8 cellular contexts compared by ENCODE assay signal in genomic region chr9:26955921-26956886, GRCh38. TPM values are rescaled to one million over a fixed set of nuclear protein-coding genes. Genes with fewer than 3 reads are reported as not detected.
DNase-seq lines count a peak whose midpoint lies in the region; ATAC-seq, FAIRE-seq and TF ChIP-seq lines count a peak whose summit lies in the region.

IFT74 (plus strand) TSS chr9:26956412; CDS start chr9:26961968, 5,556 bp downstream.

- peak within 1 kb of the TSS; percentile 87 for H2AFZ ChIP-seq in keratinocyte (ENCODE audit: control insufficient read depth, low read length)

- FAIRE-seq in keratinocyte (lab: Jason Lieb, UNC) = peak; percentile 86

- no peaks in the 10 kb centered on the region for H3K27me3 ChIP-seq in keratinocyte (ENCODE audit: control insufficient read depth, extremely low read depth, insufficient read depth, low read length)

- ATAC-seq in GM19023 (IDR thresholded peaks at IDR 0.05; ENCODE audit: unreplicated experiment) (peak; percentile 100), HG03196 (IDR thresholded peaks at IDR 0.05; ENCODE audit: unreplicated experiment) (peak; percentile 100)

- peaks cover 6% of the 10 kb centered on the region for H3K4me1 ChIP-seq in keratinocyte (ENCODE audit: control insufficient read depth, extremely low read depth, insufficient read depth, low read length)

- dilution Hi-C loops in keratinocyte (cut with MboI; ENCODE audit: extremely low pct_ligation_motif_present, low sequenced_read_pairs) = no loop called here

- peak within 1 kb of the TSS; percentile 96 for H3K27ac Mint-ChIP-seq in chondrocyte (ENCODE audit: unreplicated experiment)

- peaks cover 2% of the 10 kb centered on the region for H3K79me2 ChIP-seq in keratinocyte (ENCODE audit: control insufficient read depth, insufficient read depth, low read length)

- peak; percentile 100 for DNase-seq in AG08395 (ENCODE audit: low spot score)
- DNase-seq in NCI-H345 treated with DMSO at 0.1 percent for 48 hours (lab: John Stamatoyannopoulos, UW; ENCODE audit: unreplicated experiment) = peak; percentile 93
- DNase-seq in activated CD4-positive, alpha-beta T cell treated with anti-CD3 and anti-CD28 coated beads for 24 hours (ENCODE audit: low read depth in 2 of 2) = peak; percentile 85 to 86
- DNase-seq in chondrocyte (ENCODE audit: low spot score) = peak; percentile 98
- DNase-seq in keratinocyte (ENCODE audit: low read depth, low spot score) = peak; percentile 76
- peak; percentile 87 to 89 (median 87) for DNase-seq in stimulated activated CD4-positive, alpha-beta T cell treated with anti-CD3 and anti-CD28 coated beads, Interleukin-12 subunit alpha, Interleukin-12 subunit beta, amount 100 ng/mL, for 48 hours (ENCODE audit: low read depth in 2 of 3, low spot score in 1 of 3)

- H3K4me1 Mint-ChIP-seq in chondrocyte (ENCODE audit: low read depth) = peaks cover 25% of the 10 kb centered on the region

- H3K27me3 Mint-ChIP-seq in chondrocyte (ENCODE audit: low read depth) = no peaks in the 10 kb centered on the region

- no peaks in the 10 kb centered on the region for H3K36me3 ChIP-seq in keratinocyte (ENCODE audit: control insufficient read depth in 2 of 2, extremely low read depth in 1 of 2, insufficient read depth in 2 of 2, low read length in 2 of 2)

- H3K27ac ChIP-seq in keratinocyte (ENCODE audit: control insufficient read depth, insufficient read depth, low read length) = peak within 1 kb of the TSS; percentile 70

- H3K9ac ChIP-seq in keratinocyte (ENCODE audit: control insufficient read depth, extremely low read depth, insufficient read depth, low read length) = peak within 1 kb of the TSS; percentile 67

- no peak for TF ChIP-seq CTCF in chondrocyte (IDR thresholded peaks at IDR 0.05)
- no peak for TF ChIP-seq CTCF in keratinocyte (optimal IDR thresholded peaks at IDR 0.05 in 1 of 3, IDR thresholded peaks at IDR 0.05 in 1 of 3, conservative IDR thresholded peaks at IDR 0.05 in 1 of 3; ENCODE audit: extremely low read depth in 1 of 3, insufficient read depth in 2 of 3, low read length in 3 of 3)

- H3K9me3 ChIP-seq in keratinocyte (ENCODE audit: control insufficient read depth, low read depth, low read length) = no peaks in the 10 kb centered on the region

- peak within 1 kb of the TSS; percentile 52 to 61 (median 58) for H3K4me3 ChIP-seq in keratinocyte (ENCODE audit: control insufficient read depth in 2 of 3, extremely low read depth in 1 of 3, insufficient read depth in 2 of 3, low read depth in 1 of 3, low read length in 3 of 3)

- no peaks in the 10 kb centered on the region for H3K36me3 Mint-ChIP-seq in chondrocyte (ENCODE audit: low read depth)

- H3K9me1 ChIP-seq in keratinocyte (ENCODE audit: control insufficient read depth, extremely low read depth, insufficient read depth, low read length) = no peaks in the 10 kb centered on the region

- peak within 1 kb of the TSS; percentile 84 for H3K4me3 Mint-ChIP-seq in chondrocyte (ENCODE audit: unreplicated experiment)

- peak within 1 kb of the TSS; percentile 51 for H3K4me2 ChIP-seq in keratinocyte (ENCODE audit: control insufficient read depth, extremely low read depth, insufficient read depth, low read depth, low read length)

- no peaks in the 10 kb centered on the region for H3K9me3 Mint-ChIP-seq in chondrocyte (ENCODE audit: low read depth)

- no peaks in the 10 kb centered on the region for H4K20me1 ChIP-seq in keratinocyte (ENCODE audit: control insufficient read depth, extremely low read depth, insufficient read depth, low read length)

RNA-seq across cellular contexts. Expression of gene IFT74, which starts in this region (rescaled TPM):
- 10.3 to 12.3 TPM (median 10.3 TPM) in 3 replicates for total RNA-seq in chondrocyte
- 8.7 to 12.9 TPM (median 9.1 TPM) in 3 replicates for polyA plus RNA-seq in keratinocyte
- polyA plus RNA-seq in keratinocyte (2011; ENCODE audit: low read depth) = 26.8 TPM
- 7.6 and 12.3 TPM in 2 replicates for polyA plus RNA-seq in keratinocyte (2011; cell fraction: cytosol; rRNA removed)
- polyA plus RNA-seq in keratinocyte (2011; cell fraction: nucleus; rRNA removed) = 9.0 and 12.0 TPM in 2 replicates
- polyA plus RNA-seq in keratinocyte (2012; ENCODE audit: low replicate concordance) = 8.7 and 11.6 TPM in 2 replicates
- polyA minus RNA-seq in keratinocyte = 5.1 to 11.1 TPM (median 8.2 TPM) in 3 replicates
- 6.3 TPM for polyA minus RNA-seq in keratinocyte (2011; cell fraction: cytosol; rRNA and poly(A)+ RNA removed)
- polyA minus RNA-seq in keratinocyte (2011; cell fraction: nucleus; rRNA and poly(A)+ RNA removed) = 7.1 and 15.3 TPM in 2 replicates

Comparison
In these comparisons a context has a peak if more than half of its experiments do, and no peak if none do; other contexts are left out.
1. Peak in every context shown above with its lines: DNase-seq, ATAC-seq, H3K4me3 ChIP-seq and H3K27ac ChIP-seq.